Comparison of ENCODE assay signal across 10 cellular contexts in the genomic region with DNA sequence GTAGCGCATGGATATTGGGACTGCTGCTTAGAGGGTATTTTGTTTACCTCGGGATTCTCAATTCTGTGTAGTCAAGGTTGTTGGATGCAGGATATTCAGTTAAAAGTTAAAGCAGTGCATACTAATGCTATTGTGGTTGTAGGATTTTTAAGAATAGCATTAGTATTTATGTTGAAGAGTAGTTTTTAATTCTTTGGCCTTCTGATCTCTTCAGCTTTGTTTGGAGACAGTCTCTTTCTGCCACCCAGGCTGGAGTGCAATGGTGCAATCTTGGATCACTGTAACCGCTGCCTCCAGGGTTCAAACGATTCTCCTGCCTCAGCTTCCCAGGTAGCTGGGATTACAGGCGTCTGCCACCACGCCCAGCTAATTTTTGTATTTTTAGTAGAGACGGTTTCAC. TPM values are rescaled to one million over a fixed set of nuclear protein-coding genes. Genes with fewer than 3 reads are reported as not detected.
DNase-seq lines count a peak whose midpoint lies in the region; ATAC-seq and TF ChIP-seq lines count a peak whose summit lies in the region.
"Had no signal": no experiment of that assay in that cellular context is flagged by ENCODE, and none has a peak within 500 bp of the region (broad histone marks: within the 10 kb centered on the region; RNA-seq: fewer than 3 reads in every experiment).

No MANE protein-coding gene starts in this region.

- H4K20me1 ChIP-seq in SU-DHL-6 (ENCODE audit: low read depth, low read length) (0 out of 2 replicates have a peak, but pooled peaks cover 7% of the 10 kb centered on the region), smooth muscle cell (ENCODE audit: low read depth) (no peaks in the 10 kb centered on the region)

- peaks cover 14 to 41% (median 35%) of the 10 kb centered on the region in 4 donors for H3K4me1 ChIP-seq in esophagus muscularis mucosa
- peaks cover 8% of the 10 kb centered on the region for H3K4me1 ChIP-seq in smooth muscle cell (ENCODE audit: low read depth)

- intact Hi-C loops in esophagus muscularis mucosa (cut with DNase I): loop anchor here (10.0 kb wide), 1 partner anchor 147 kb away; no protein-coding TSS in a partner anchor

- H3K79me2 ChIP-seq in SU-DHL-6 (ENCODE audit: insufficient read depth, low read length) (peaks cover 65% of the 10 kb centered on the region), smooth muscle cell (ENCODE audit: low read depth) (peaks cover 23% of the 10 kb centered on the region)

- peaks cover 31% of the 10 kb centered on the region for H3F3A ChIP-seq in SU-DHL-6 (ENCODE audit: insufficient read depth)
- H3F3A ChIP-seq in smooth muscle cell (ENCODE audit: low read depth): no peaks in the 10 kb centered on the region

- H3K27me3 ChIP-seq in SU-DHL-6 (ENCODE audit: low read length) (no peaks in the 10 kb centered on the region), esophagus muscularis mucosa (no peaks in the 10 kb centered on the region), smooth muscle cell (ENCODE audit: low read depth) (no peaks in the 10 kb centered on the region)

- WGBS in esophagus muscularis mucosa: 96% methylated on average over 7 of the region's 7 CpGs
- 97% methylated on average over 7 of the region's 7 CpGs for WGBS in smooth muscle cell (ENCODE audit: low lambda C conversion rate)

- DNase-seq in NCI-H82 (lab: John Stamatoyannopoulos, UW) (peak; percentile 30), NCI-H82 treated with DMSO at 0.1 percent for 48 hours (lab: John Stamatoyannopoulos, UW; ENCODE audit: unreplicated experiment) (no peak), esophagus muscularis mucosa (ENCODE audit: extremely low spot score) (no peak), smooth muscle cell (lab: John Stamatoyannopoulos, UW; ENCODE audit: unreplicated experiment) (no peak), COR-L47 (lab: John Stamatoyannopoulos, UW) (no peak)
- DNase-seq: ACHN, foreskin melanocyte had no signal

- TF ChIP-seq EP300 in esophagus muscularis mucosa (IDR thresholded peaks at IDR 0.05): no peak

- H3K9ac ChIP-seq in SU-DHL-6 (ENCODE audit: low read length) (peak overlapping the region; percentile 99), smooth muscle cell (ENCODE audit: low read depth) (no peak overlapping the region)

- peak overlapping the region; percentile 90 for H3K4me3 ChIP-seq in SU-DHL-6 (ENCODE audit: insufficient read depth, low read length, poor library complexity, severe bottlenecking)
- H3K4me3 ChIP-seq in esophagus muscularis mucosa: no peak overlapping the region
- peak overlapping the region; percentile 77 for H3K4me3 ChIP-seq in smooth muscle cell

- TF ChIP-seq CTCF in SU-DHL-6 (IDR thresholded peaks at IDR 0.05; ENCODE audit: insufficient read depth, low read length, poor library complexity, severe bottlenecking) (no peak), esophagus muscularis mucosa (IDR thresholded peaks at IDR 0.05) (no peak), smooth muscle cell (IDR thresholded peaks at IDR 0.05; ENCODE audit: borderline replicate concordance, insufficient read depth, poor library complexity, severe bottlenecking) (no peak)

- peak overlapping the region; percentile 60 for H2AFZ ChIP-seq in SU-DHL-6 (ENCODE audit: low read depth, low read length, severe bottlenecking)
- H2AFZ ChIP-seq in smooth muscle cell (ENCODE audit: low read depth): no peak overlapping the region

- H3K27ac ChIP-seq in SU-DHL-6 (ENCODE audit: low read depth, low read length): peak overlapping the region; percentile 97
- peak overlapping the region; percentile 92 to 98 (median 96) for H3K27ac ChIP-seq in esophagus muscularis mucosa (replicated peaks in 1 of 4)
- H3K27ac ChIP-seq in smooth muscle cell (ENCODE audit: low read depth): peak overlapping the region; percentile 89

- H3K36me3 ChIP-seq in SU-DHL-6 (ENCODE audit: low read length): peaks cover 26% of the 10 kb centered on the region
- H3K36me3 ChIP-seq in esophagus muscularis mucosa: peaks cover 0 to 5% (median 0%) of the 10 kb centered on the region in 4 donors
- no peaks in the 10 kb centered on the region for H3K36me3 ChIP-seq in smooth muscle cell (ENCODE audit: low read depth)

- ATAC-seq in HG03280 (IDR thresholded peaks at IDR 0.05; ENCODE audit: unreplicated experiment) (no peak), GM21515 (IDR thresholded peaks at IDR 0.05; ENCODE audit: unreplicated experiment) (no peak)

- H3K9me3 ChIP-seq in SU-DHL-6 (ENCODE audit: insufficient read depth, low read length): no peaks in the 10 kb centered on the region; the same call in 1 of the 2 replicates
- H3K9me3 ChIP-seq in esophagus muscularis mucosa: no peaks in the 10 kb centered on the region
- no peaks in the 10 kb centered on the region for H3K9me3 ChIP-seq in smooth muscle cell (replicated peaks; ENCODE audit: low read depth)

- H3K4me2 ChIP-seq in SU-DHL-6 (ENCODE audit: low read depth, low read length, poor library complexity, severe bottlenecking): peak overlapping the region; percentile 96
- H3K4me2 ChIP-seq in smooth muscle cell: peak overlapping the region; percentile 84

- TF ChIP-seq POLR2A in esophagus muscularis mucosa (IDR thresholded peaks at IDR 0.05; ENCODE audit: low read depth): no peak

- no peaks in the 10 kb centered on the region for H3K9me2 ChIP-seq in SU-DHL-6 (replicated peaks; ENCODE audit: insufficient read depth, low read length)

RNA-seq across cellular contexts. Expression of a gene that starts 1.5 kb away (rescaled TPM):
- total RNA-seq in esophagus muscularis mucosa: 10 to 100 TPM; 18.3 to 24.9 (median 22.2) TPM
- 20.7 and 28.3 TPM in 2 replicates for total RNA-seq in smooth muscle cell
- 11.3 and 12.8 TPM in 2 replicates for polyA plus RNA-seq in smooth muscle cell

RNA-seq across cellular contexts. Expression of a gene that starts 37.7 kb away (rescaled TPM):
- 10 to 100 TPM; 27.8 to 47.6 (median 32.8) TPM for total RNA-seq in esophagus muscularis mucosa
- 14.3 and 14.6 TPM in 2 replicates for total RNA-seq in smooth muscle cell
- 8.6 and 9.4 TPM in 2 replicates for polyA plus RNA-seq in smooth muscle cell

Comparison
In these comparisons a context has a peak if more than half of its experiments do, and no peak if none do; other contexts are left out.
1. H3K4me3 ChIP-seq: peak in SU-DHL-6 (single experiment) and smooth muscle cell (single experiment); none in esophagus muscularis mucosa (0 of 4).
2. Peak in every context shown above with its lines, with median percentiles within 50 percentile points of each other: H3K27ac ChIP-seq.